In the genomic region with DNA sequence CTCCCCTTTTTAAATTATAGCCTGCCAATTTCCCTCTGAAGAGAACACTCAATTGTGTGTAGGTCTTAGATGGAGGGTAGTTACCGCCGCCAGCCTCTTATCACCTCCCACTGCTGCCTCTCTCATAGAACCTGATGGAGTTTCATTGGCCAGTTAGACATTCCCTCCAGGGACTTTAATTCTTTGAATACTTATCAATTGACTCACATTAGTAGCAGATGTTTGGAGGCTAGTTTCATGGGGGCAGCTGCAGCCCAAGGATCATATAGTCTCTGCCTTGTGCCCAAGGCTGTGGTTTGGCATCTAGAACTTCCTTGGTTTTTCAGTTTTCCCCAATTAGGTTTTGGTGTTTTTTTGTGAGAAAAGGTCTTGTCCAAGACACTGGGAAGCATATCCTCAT, we compare ENCODE assay signal across 12 cellular contexts.
A peak's percentile ranks its signal among the peaks of the same experiment; 100 is the strongest.
DNase-seq lines count a peak whose midpoint lies in the region; ATAC-seq and TF ChIP-seq lines count a peak whose summit lies in the region.
"Had no signal": no experiment of that assay in that cellular context is flagged by ENCODE, and none has a peak within 500 bp of the region (broad histone marks: within the 10 kb centered on the region; RNA-seq: fewer than 3 reads in every experiment).

No MANE protein-coding gene starts in this region.

- WGBS in stomach, 5 donors, result 81 to 88% (median 85%) methylated on average over 2 of the region's 2 CpGs

- no peak overlapping the region for H3K4me3 ChIP-seq in stomach
- H3K4me3 ChIP-seq: K562 had no signal

- ATAC-seq in GM19035 (IDR thresholded peaks at IDR 0.05; ENCODE audit: unreplicated experiment), result no peak
- ATAC-seq: K562, Right ventricle myocardium inferior had no signal

- TF ChIP-seq EP300 in stomach (IDR thresholded peaks at IDR 0.05), result no peak

- DNase-seq in ELF-1 (ENCODE audit: low read depth, low spot score) (peak; percentile 53), RPMI7951 (ENCODE audit: low read depth) (peak; percentile 97), epithelial cell of prostate (ENCODE audit: low read depth, low spot score) (no peak), non-pigmented ciliary epithelial cell (ENCODE audit: low read depth) (peak; percentile 78), activated gamma-delta T cell (lab: John Stamatoyannopoulos, UW) (no peak), HUDEP-2 (lab: John Stamatoyannopoulos, UW; ENCODE audit: unreplicated experiment in 76 of 76) (no peak), stomach (no peak)
- DNase-seq: activated CD4-positive, alpha-beta T cell treated with anti-CD3 and anti-CD28 coated beads for 4 hours had no signal

- H3K4me1 ChIP-seq in stomach, result no peaks in the 10 kb centered on the region

- no peaks in the 10 kb centered on the region for H3K36me3 ChIP-seq in stomach
- H3K36me3 ChIP-seq: neutrophil had no signal

- TF ChIP-seq POLR2A in stomach (IDR thresholded peaks at IDR 0.05), result no peak

- H3K27ac ChIP-seq in epithelial cell of prostate, result peak overlapping the region; percentile 33
- no peak overlapping the region for H3K27ac ChIP-seq in stomach
- H3K27ac ChIP-seq: neutrophil had no signal

- intact Hi-C loops in stomach (cut with DNase I; ENCODE audit: low total_unique reads), result no loop called here

- H3K9me3 ChIP-seq in stomach, result no peaks in the 10 kb centered on the region
- H3K9me3 ChIP-seq: neutrophil had no signal

- H3K27me3 ChIP-seq in stomach, result no peaks in the 10 kb centered on the region
- H3K27me3 ChIP-seq: neutrophil had no signal

- no peak for TF ChIP-seq CTCF in stomach (IDR thresholded peaks at IDR 0.05)

Comparison
In these comparisons a context has a peak if more than half of its experiments do, and no peak if none do; other contexts are left out.
1. DNase-seq: peak in ELF-1 (single experiment), RPMI7951 (single experiment) and non-pigmented ciliary epithelial cell (single experiment); none in epithelial cell of prostate (single experiment), activated gamma-delta T cell (single experiment), HUDEP-2 (0 of 76) and stomach (single experiment).